Comparison of ENCODE assay signal across 9 cellular contexts in genomic region chr9:21357479-21358290, GRCh38. TPM values are rescaled to one million over a fixed set of nuclear protein-coding genes. Genes with fewer than 3 reads are reported as not detected.
DNase-seq lines count a peak whose midpoint lies in the region; ATAC-seq and TF ChIP-seq lines count a peak whose summit lies in the region.
"Had no signal": no experiment of that assay in that cellular context is flagged by ENCODE, and none has a peak within 500 bp of the region (broad histone marks: within the 10 kb centered on the region; RNA-seq: fewer than 3 reads in every experiment).

No MANE protein-coding gene starts in this region.

- H3K27ac ChIP-seq in DND-41 (ENCODE audit: low read length) (peak overlapping the region; percentile 31; the same call in 1 of the 2 replicates), esophagus squamous epithelium (no peak overlapping the region), aorta (ENCODE audit: low read depth in 1 of 2, low read length in 2 of 2) (no peak overlapping the region)

- H2AFZ ChIP-seq in DND-41 (ENCODE audit: low read depth, low read length), result peak overlapping the region; percentile 32

- ATAC-seq in DND-41 (ENCODE audit: insufficient read depth, low read depth) (peak; percentile 85), GM19397 (IDR thresholded peaks at IDR 0.05; ENCODE audit: unreplicated experiment) (peak; percentile 87), HG03159 (IDR thresholded peaks at IDR 0.05; ENCODE audit: unreplicated experiment) (peak; percentile 93), aorta (ENCODE audit: low FRiP score) (no peak)

- DNase-seq in DND-41, result peak; percentile 7
- peak; percentile 2 for DNase-seq in astrocyte of the hippocampus (ENCODE audit: low read depth, low spot score)
- DNase-seq in esophagus squamous epithelium (lab: John Stamatoyannopoulos, UW), result no peak
- no peak for DNase-seq in UCSD-AML1 (lab: John Stamatoyannopoulos, UW; ENCODE audit: unreplicated experiment)
- DNase-seq in middle frontal gyrus (ENCODE audit: extremely low spot score, low spot score), result no peak
- DNase-seq in aorta, result no peak

- 56 to 59% methylated on average over 7 of the region's 7 CpGs for WGBS in esophagus squamous epithelium, 2 donors
- WGBS in aorta, 2 donors, result 60 to 61% methylated on average over 7 of the region's 7 CpGs

- H3K4me3 ChIP-seq in DND-41 (ENCODE audit: low read depth in 1 of 2, low read length in 2 of 2) (0 out of 4 replicates have a peak overlapping the region, but pooled peaks of 1 of the 2 experiments have one; percentile 25), esophagus squamous epithelium (no peak overlapping the region), aorta (ENCODE audit: low read length in 2 of 2) (no peak overlapping the region)

- no peak for TF ChIP-seq POLR2A in esophagus squamous epithelium (IDR thresholded peaks at IDR 0.05)

- no peaks in the 10 kb centered on the region for H4K20me1 ChIP-seq in DND-41 (ENCODE audit: insufficient read depth, low read length)

- H3K4me1 ChIP-seq in DND-41 (ENCODE audit: insufficient read depth, low read length), result peaks cover 16% of the 10 kb centered on the region
- no peaks in the 10 kb centered on the region for H3K4me1 ChIP-seq in esophagus squamous epithelium
- H3K4me1 ChIP-seq in aorta (ENCODE audit: control insufficient read depth in 1 of 2, insufficient read depth in 2 of 2, low read length in 2 of 2), result no peaks in the 10 kb centered on the region

- H3K27me3 ChIP-seq in DND-41 (ENCODE audit: insufficient read depth, low read length, poor library complexity) (no peaks in the 10 kb centered on the region), esophagus squamous epithelium (peaks cover 0 to 5% (median 0%) of the 10 kb centered on the region in 4 donors), aorta (ENCODE audit: control insufficient read depth in 1 of 2, insufficient read depth in 2 of 2, low read length in 1 of 2) (peaks cover 0 to 2% of the 10 kb centered on the region in 2 donors)

- H3K36me3 ChIP-seq in DND-41 (ENCODE audit: insufficient read depth, low read length) (no peaks in the 10 kb centered on the region), esophagus squamous epithelium (no peaks in the 10 kb centered on the region), aorta (ENCODE audit: control insufficient read depth in 1 of 2, insufficient read depth in 2 of 2, low read length in 1 of 2) (no peaks in the 10 kb centered on the region)

- H3K9ac ChIP-seq in DND-41 (ENCODE audit: low read depth, low read length), result peak overlapping the region; percentile 0; the same call in 1 of the 2 replicates

- no peaks in the 10 kb centered on the region for H3K9me3 ChIP-seq in DND-41 (ENCODE audit: insufficient read depth, low read length, severe bottlenecking)
- no peaks in the 10 kb centered on the region for H3K9me3 ChIP-seq in esophagus squamous epithelium
- no peaks in the 10 kb centered on the region for H3K9me3 ChIP-seq in aorta (ENCODE audit: control insufficient read depth, low read length)

- peak overlapping the region; percentile 35; the same call in 1 of the 2 replicates for H3K4me2 ChIP-seq in DND-41 (ENCODE audit: insufficient read depth, low read length)

- H3K79me2 ChIP-seq in DND-41 (ENCODE audit: insufficient read depth, low read length), result no peaks in the 10 kb centered on the region

- TF ChIP-seq CTCF in DND-41 (IDR thresholded peaks at IDR 0.05; ENCODE audit: borderline replicate concordance, extremely low read depth, low read length, poor library complexity, severe bottlenecking) (no peak), esophagus squamous epithelium (IDR thresholded peaks at IDR 0.05) (no peak)

- intact Hi-C loops in esophagus squamous epithelium (cut with DNase I), result no loop called here
- intact Hi-C loops in aorta (cut with DNase I), result no loop called here

RNA-seq across cellular contexts. Expression of gene IFNA6, which starts 7.0 kb away (rescaled TPM):
- total RNA-seq in esophagus squamous epithelium, result not detected
- not detected for total RNA-seq in aorta
- polyA plus RNA-seq in aorta, result not detected
- polyA plus RNA-seq: keratinocyte had no signal

RNA-seq across cellular contexts. Expression of gene IFNA13, which starts 10.2 kb away (rescaled TPM):
- total RNA-seq in esophagus squamous epithelium, result not detected
- not detected for total RNA-seq in aorta
- not detected for polyA plus RNA-seq in aorta
- polyA plus RNA-seq: keratinocyte had no signal

RNA-seq across cellular contexts. Expression of gene KLHL9, which starts 22.5 kb away (rescaled TPM):
- total RNA-seq in esophagus squamous epithelium, result 10 to 100 TPM in 3 of 4 donors, 1 to 10 TPM in 1; 6.6 to 21.2 (median 13.5) TPM
- 10 to 100 TPM; 23.3 to 24.1 TPM for total RNA-seq in aorta
- 1 to 10 TPM; 7.3 to 9.6 TPM for polyA plus RNA-seq in aorta

RNA-seq across cellular contexts. Expression of gene IFNA2, which starts 27.5 kb away (rescaled TPM):
- total RNA-seq in esophagus squamous epithelium, result not detected
- not detected for total RNA-seq in aorta
- not detected for polyA plus RNA-seq in aorta
- polyA plus RNA-seq: keratinocyte had no signal

RNA-seq across cellular contexts. Expression of gene IFNA8, which starts 51.2 kb away (rescaled TPM):
- total RNA-seq in esophagus squamous epithelium (not detected), aorta (not detected)
- not detected for polyA plus RNA-seq in aorta
- polyA plus RNA-seq: keratinocyte had no signal

Comparison
In these comparisons a context has a peak if more than half of its experiments do, and no peak if none do; other contexts are left out.
1. DNase-seq: peak in DND-41 (single experiment) and astrocyte of the hippocampus (single experiment); none in esophagus squamous epithelium (single experiment), UCSD-AML1 (single experiment), middle frontal gyrus (single experiment) and aorta (0 of 2).